19 cellular contexts compared by ENCODE assay signal in genomic region chr3:112320698-112321097, GRCh38. TPM values are rescaled to one million over a fixed set of nuclear protein-coding genes. Genes with fewer than 3 reads are reported as not detected.
"Had no signal": no experiment of that assay in that cellular context is flagged by ENCODE, and none has a peak within 500 bp of the region (broad histone marks: within the 10 kb centered on the region; RNA-seq: fewer than 3 reads in every experiment).

No MANE protein-coding gene starts in this region.

- H3K4me1 Mint-ChIP-seq: activated CD4-positive, alpha-beta memory T cell treated with anti-CD3 and anti-CD28 coated beads, Interleukin-2, amount 10 ng/mL, durations not matched to agents 7 days and 5 days; stimulated activated memory B cell treated with anti-CD40 and anti-IgM and Interleukin-4, amounts not matched to agents 10 μg/mL and 1 μg/mL and 100 μg/mL, for 72 hours had no signal

- H3K9ac ChIP-seq: parathyroid adenoma had no signal

- H3K4me1 ChIP-seq: parathyroid adenoma had no signal

- H3K27me3 ChIP-seq: esophagus squamous epithelium, left lung, neutrophil, thyroid gland had no signal

- H3K9me3 ChIP-seq: esophagus squamous epithelium, neutrophil, thyroid gland had no signal

- H3K27ac Mint-ChIP-seq: activated CD4-positive, alpha-beta memory T cell treated with anti-CD3 and anti-CD28 coated beads, Interleukin-2, amount 10 ng/mL, durations not matched to agents 7 days and 5 days; stimulated activated memory B cell treated with anti-CD40 and anti-IgM and Interleukin-4, amounts not matched to agents 10 μg/mL and 1 μg/mL and 100 μg/mL, for 72 hours had no signal

- ATAC-seq: activated T-cell treated with anti-CD3 and anti-CD28 coated beads, Interleukin-2, amount 50 U/mL, for 4 hours; left lung; mucosa of descending colon; naive thymus-derived CD4-positive, alpha-beta T cell; stimulated activated memory B cell treated with anti-CD40 and anti-IgM and Interleukin-4, amounts not matched to agents 10 μg/mL and 1 μg/mL and 100 μg/mL, for 72 hours had no signal

- H3K4me3 Mint-ChIP-seq: activated CD4-positive, alpha-beta memory T cell treated with anti-CD3 and anti-CD28 coated beads, Interleukin-2, amount 10 ng/mL, durations not matched to agents 7 days and 5 days; activated T-cell treated with anti-CD3 and anti-CD28 coated beads, Interleukin-2, amount 50 U/mL, for 4 hours; naive thymus-derived CD4-positive, alpha-beta T cell; stimulated activated memory B cell treated with anti-CD40 and anti-IgM and Interleukin-4, amounts not matched to agents 10 μg/mL and 1 μg/mL and 100 μg/mL, for 72 hours had no signal

- H3K36me3 ChIP-seq: esophagus squamous epithelium, left lung, neutrophil, thyroid gland had no signal

- H3K27ac ChIP-seq: esophagus squamous epithelium, left lung, neutrophil, parathyroid adenoma, thyroid gland had no signal

- H3K9me3 Mint-ChIP-seq: activated CD4-positive, alpha-beta memory T cell treated with anti-CD3 and anti-CD28 coated beads, Interleukin-2, amount 10 ng/mL, durations not matched to agents 7 days and 5 days; activated T-cell treated with anti-CD3 and anti-CD28 coated beads, Interleukin-2, amount 50 U/mL, for 4 hours; stimulated activated memory B cell treated with anti-CD40 and anti-IgM and Interleukin-4, amounts not matched to agents 10 μg/mL and 1 μg/mL and 100 μg/mL, for 72 hours had no signal

- DNase-seq: activated CD4-positive, alpha-beta memory T cell treated with anti-CD3 and anti-CD28 coated beads, Interleukin-2, amount 10 ng/mL, durations not matched to agents 7 days and 5 days; activated CD4-positive, alpha-beta T cell treated with anti-CD3 and anti-CD28 coated beads for 4 hours; activated effector memory CD4-positive, alpha-beta T cell treated with Interleukin-2 at 50 U/mL for 16 hours; activated naive CD4-positive, alpha-beta T cell treated with anti-CD3 and anti-CD28 coated beads, Interleukin-2, amount 50 U/mL, for 16 hours; activated T-cell treated with anti-CD3 and anti-CD28 coated beads, Interleukin-2, amount 50 U/mL, for 4 hours; esophagus squamous epithelium; hypothalamus; kidney; left lung; mammary epithelial cell; mucosa of descending colon; naive thymus-derived CD4-positive, alpha-beta T cell; retina; stimulated activated CD4-positive, alpha-beta T cell treated with anti-CD3 and anti-CD28 coated beads, Interleukin-2, amount 100 ng/mL, for 48 hours; thyroid gland had no signal

- H3K4me3 ChIP-seq: esophagus squamous epithelium, left lung, mucosa of descending colon, thyroid gland had no signal

- H3K36me3 Mint-ChIP-seq: stimulated activated memory B cell treated with anti-CD40 and anti-IgM and Interleukin-4, amounts not matched to agents 10 μg/mL and 1 μg/mL and 100 μg/mL, for 72 hours had no signal

- H3K27me3 Mint-ChIP-seq: stimulated activated memory B cell treated with anti-CD40 and anti-IgM and Interleukin-4, amounts not matched to agents 10 μg/mL and 1 μg/mL and 100 μg/mL, for 72 hours had no signal

- H2AFZ ChIP-seq: parathyroid adenoma had no signal

RNA-seq across cellular contexts. Expression of gene SLC9C1, which starts 26.7 kb away (rescaled TPM):
- total RNA-seq: activated CD4-positive, alpha-beta memory T cell treated with anti-CD3 and anti-CD28 coated beads, Interleukin-2, amount 10 ng/mL, durations not matched to agents 7 days and 5 days; activated T-cell treated with anti-CD3 and anti-CD28 coated beads, Interleukin-2, amount 50 U/mL, for 4 hours; esophagus squamous epithelium; fibroblast of villous mesenchyme; naive thymus-derived CD4-positive, alpha-beta T cell had no signal
- polyA plus RNA-seq: mammary epithelial cell had no signal
